ENCODE assay signal across 21 cellular contexts in genomic region chr4:40134206-40134917, GRCh38.
DNase-seq lines count a peak whose midpoint lies in the region; ATAC-seq and TF ChIP-seq lines count a peak whose summit lies in the region.
"Had no signal": no experiment of that assay in that cellular context is flagged by ENCODE, and none has a peak within 500 bp of the region (broad histone marks: within the 10 kb centered on the region; RNA-seq: fewer than 3 reads in every experiment).

No MANE protein-coding gene starts in this region.

- H3K36me3 ChIP-seq in H7 (replicated peaks; ENCODE audit: control insufficient read depth, insufficient read depth, low read length), result peaks cover 3% of the 10 kb centered on the region

- H3K4me3 ChIP-seq in GM12865 (ENCODE audit: low read depth, low read length), result no peak overlapping the region
- no peak overlapping the region for H3K4me3 ChIP-seq in H7 (ENCODE audit: insufficient read depth, low read depth, low read length)
- H3K4me3 ChIP-seq: A549, GM23338, Peyer's patch, SJCRH30 had no signal

- no peaks in the 10 kb centered on the region for H3K27me3 ChIP-seq in H7 (ENCODE audit: control insufficient read depth, insufficient read depth, low read length)
- H3K27me3 ChIP-seq: BE2C, Peyer's patch, SJCRH30 had no signal

- no peaks in the 10 kb centered on the region for H3K9me3 Mint-ChIP-seq in glutamatergic neuron (ENCODE audit: unreplicated experiment)
- H3K9me3 Mint-ChIP-seq: GM23338 had no signal

- H3K36me3 Mint-ChIP-seq in T-helper 17 cell (ENCODE audit: low read depth) (peaks cover 7% of the 10 kb centered on the region), glutamatergic neuron (ENCODE audit: unreplicated experiment) (peaks cover 10% of the 10 kb centered on the region)

- ATAC-seq in T-helper 17 cell, result no peak
- ATAC-seq: A549, GM23338 had no signal

- H3K27me3 Mint-ChIP-seq in T-helper 17 cell (no peaks in the 10 kb centered on the region), glutamatergic neuron (ENCODE audit: unreplicated experiment) (peaks cover 2% of the 10 kb centered on the region)

- TF ChIP-seq CTCF in GM12865 (IDR thresholded peaks at IDR 0.05; ENCODE audit: insufficient read depth, low read depth, low read length, missing control alignments), result no peak
- no peak for TF ChIP-seq CTCF in glutamatergic neuron (IDR thresholded peaks at IDR 0.05; ENCODE audit: partially characterized antibody, unreplicated experiment)

- no peak for TF ChIP-seq POLR2A in erythroblast (IDR thresholded peaks at IDR 0.05; ENCODE audit: low read length)

- peak; percentile 11 for DNase-seq in GM12865 (ENCODE audit: low read depth)
- peak; percentile 23 for DNase-seq in H7
- DNase-seq in T-helper 17 cell, result no peak
- DNase-seq in erythroblast (lab: John Stamatoyannopoulos, UW), result peak; percentile 5 to 10
- DNase-seq in DMS153 treated with DMSO at 0.1 percent for 48 hours (lab: John Stamatoyannopoulos, UW; ENCODE audit: unreplicated experiment), result no peak
- DNase-seq in OCI-M1 (lab: John Stamatoyannopoulos, UW), result no peak
- DNase-seq in glutamatergic neuron, result no peak
- DNase-seq in nucleus accumbens (lab: John Stamatoyannopoulos, UW), result no peak
- DNase-seq: BE2C, DMS79, HCEC 1CT, Kasumi-1, NCI-H1048, NCI-H146, NCI-H2029, NCI-H2227 treated with DMSO at 0.1 percent for 48 hours, NCI-H510A, Peyer's patch, SJCRH30 had no signal

- H3K27ac Mint-ChIP-seq in T-helper 17 cell (peak overlapping the region; percentile 53), glutamatergic neuron (ENCODE audit: unreplicated experiment) (no peak overlapping the region)
- H3K27ac Mint-ChIP-seq: GM23338 had no signal

- no peak overlapping the region for H3K4me3 Mint-ChIP-seq in T-helper 17 cell
- H3K4me3 Mint-ChIP-seq in glutamatergic neuron (ENCODE audit: unreplicated experiment), result no peak overlapping the region
- H3K4me3 Mint-ChIP-seq: GM23338 had no signal

- peaks cover 6% of the 10 kb centered on the region for H3K4me1 Mint-ChIP-seq in T-helper 17 cell
- no peaks in the 10 kb centered on the region for H3K4me1 Mint-ChIP-seq in glutamatergic neuron (ENCODE audit: low read depth, unreplicated experiment)
- H3K4me1 Mint-ChIP-seq: GM23338 had no signal

- no peaks in the 10 kb centered on the region for H3K9me3 ChIP-seq in T-helper 17 cell (ENCODE audit: control insufficient read depth, low read length, poor library complexity, severe bottlenecking)
- H3K9me3 ChIP-seq: A549, BE2C, Peyer's patch, SJCRH30 had no signal

Comparison
In these comparisons a context has a peak if more than half of its experiments do, and no peak if none do; other contexts are left out.
1. DNase-seq: peak in GM12865 (single experiment), H7 (single experiment) and erythroblast (2 of 2); none in T-helper 17 cell (0 of 3), DMS153 treated with DMSO at 0.1 percent for 48 hours (single experiment), OCI-M1 (single experiment), glutamatergic neuron (single experiment) and nucleus accumbens (0 of 56).